Comparison of ENCODE assay signal across 1 cellular context in genomic region chr9:36401897-36402480, GRCh38.
A peak's percentile ranks its signal among the peaks of the same experiment; 100 is the strongest.
TF ChIP-seq lines count a peak whose summit lies in the region.

No MANE protein-coding gene starts in this region.

TF ChIP-seq in HepG2, 621 proteins besides CTCF, POLR2A, EP300 and RAD21 (continued from another document and continues in another):
- TF ChIP-seq HBP1 (CRISPR knock-in tag; IDR thresholded peaks at IDR 0.05; ENCODE audit: low read depth) (no peak), ZNF7 (CRISPR knock-in tag; IDR thresholded peaks at IDR 0.05) (no peak), ZFP37 (CRISPR knock-in tag; IDR thresholded peaks at IDR 0.05; ENCODE audit: borderline replicate concordance) (no peak), FOXA1 (IDR thresholded peaks at IDR 0.05) (no peak), FOXA1 (CRISPR knock-in tag; IDR thresholded peaks at IDR 0.05) (no peak), ZNF775 (CRISPR knock-in tag; IDR thresholded peaks at IDR 0.05; ENCODE audit: borderline replicate concordance) (no peak), MLXIP (CRISPR knock-in tag; IDR thresholded peaks at IDR 0.05; ENCODE audit: borderline replicate concordance) (no peak), ZNF253 (CRISPR knock-in tag; IDR thresholded peaks at IDR 0.05; ENCODE audit: borderline replicate concordance) (no peak), TEAD3 (CRISPR knock-in tag; optimal IDR thresholded peaks at IDR 0.05; ENCODE audit: borderline replicate concordance) (peak; percentile 57), FOXP4 (CRISPR knock-in tag; IDR thresholded peaks at IDR 0.05) (peak; percentile 82), ZBED4 (CRISPR knock-in tag; IDR thresholded peaks at IDR 0.05; ENCODE audit: borderline replicate concordance) (0 out of 2 replicates have a peak, but pooled peaks have one; percentile 41), ZNF33B (CRISPR knock-in tag; IDR thresholded peaks at IDR 0.05) (no peak), FOXK2 (IDR thresholded peaks at IDR 0.05) (no peak), ZNF570 (CRISPR knock-in tag; IDR thresholded peaks at IDR 0.05; ENCODE audit: borderline replicate concordance) (no peak), STAT5B (CRISPR knock-in tag; IDR thresholded peaks at IDR 0.05) (no peak), JDP2 (CRISPR knock-in tag; IDR thresholded peaks at IDR 0.05; ENCODE audit: borderline replicate concordance) (no peak), ZNF576 (CRISPR knock-in tag; IDR thresholded peaks at IDR 0.05) (no peak), SUZ12 (IDR thresholded peaks at IDR 0.05; ENCODE audit: low read depth, low read length) (no peak), NAIF1 (CRISPR knock-in tag; IDR thresholded peaks at IDR 0.05; ENCODE audit: borderline replicate concordance) (no peak), PRDM10 (CRISPR knock-in tag; IDR thresholded peaks at IDR 0.05; ENCODE audit: low read depth) (no peak), JUN (CRISPR knock-in tag; IDR thresholded peaks at IDR 0.05) (no peak), ZNF354B (CRISPR knock-in tag; IDR thresholded peaks at IDR 0.05) (no peak), ZSCAN21 (CRISPR knock-in tag; IDR thresholded peaks at IDR 0.05; ENCODE audit: borderline replicate concordance) (no peak), ARHGAP35 (CRISPR knock-in tag; IDR thresholded peaks at IDR 0.05; ENCODE audit: borderline replicate concordance) (no peak), ZNF703 (CRISPR knock-in tag; IDR thresholded peaks at IDR 0.05; ENCODE audit: borderline replicate concordance) (no peak), SOX5 (CRISPR knock-in tag; IDR thresholded peaks at IDR 0.05; ENCODE audit: borderline replicate concordance) (peak; percentile 65)
- TF ChIP-seq, protein P1, sequence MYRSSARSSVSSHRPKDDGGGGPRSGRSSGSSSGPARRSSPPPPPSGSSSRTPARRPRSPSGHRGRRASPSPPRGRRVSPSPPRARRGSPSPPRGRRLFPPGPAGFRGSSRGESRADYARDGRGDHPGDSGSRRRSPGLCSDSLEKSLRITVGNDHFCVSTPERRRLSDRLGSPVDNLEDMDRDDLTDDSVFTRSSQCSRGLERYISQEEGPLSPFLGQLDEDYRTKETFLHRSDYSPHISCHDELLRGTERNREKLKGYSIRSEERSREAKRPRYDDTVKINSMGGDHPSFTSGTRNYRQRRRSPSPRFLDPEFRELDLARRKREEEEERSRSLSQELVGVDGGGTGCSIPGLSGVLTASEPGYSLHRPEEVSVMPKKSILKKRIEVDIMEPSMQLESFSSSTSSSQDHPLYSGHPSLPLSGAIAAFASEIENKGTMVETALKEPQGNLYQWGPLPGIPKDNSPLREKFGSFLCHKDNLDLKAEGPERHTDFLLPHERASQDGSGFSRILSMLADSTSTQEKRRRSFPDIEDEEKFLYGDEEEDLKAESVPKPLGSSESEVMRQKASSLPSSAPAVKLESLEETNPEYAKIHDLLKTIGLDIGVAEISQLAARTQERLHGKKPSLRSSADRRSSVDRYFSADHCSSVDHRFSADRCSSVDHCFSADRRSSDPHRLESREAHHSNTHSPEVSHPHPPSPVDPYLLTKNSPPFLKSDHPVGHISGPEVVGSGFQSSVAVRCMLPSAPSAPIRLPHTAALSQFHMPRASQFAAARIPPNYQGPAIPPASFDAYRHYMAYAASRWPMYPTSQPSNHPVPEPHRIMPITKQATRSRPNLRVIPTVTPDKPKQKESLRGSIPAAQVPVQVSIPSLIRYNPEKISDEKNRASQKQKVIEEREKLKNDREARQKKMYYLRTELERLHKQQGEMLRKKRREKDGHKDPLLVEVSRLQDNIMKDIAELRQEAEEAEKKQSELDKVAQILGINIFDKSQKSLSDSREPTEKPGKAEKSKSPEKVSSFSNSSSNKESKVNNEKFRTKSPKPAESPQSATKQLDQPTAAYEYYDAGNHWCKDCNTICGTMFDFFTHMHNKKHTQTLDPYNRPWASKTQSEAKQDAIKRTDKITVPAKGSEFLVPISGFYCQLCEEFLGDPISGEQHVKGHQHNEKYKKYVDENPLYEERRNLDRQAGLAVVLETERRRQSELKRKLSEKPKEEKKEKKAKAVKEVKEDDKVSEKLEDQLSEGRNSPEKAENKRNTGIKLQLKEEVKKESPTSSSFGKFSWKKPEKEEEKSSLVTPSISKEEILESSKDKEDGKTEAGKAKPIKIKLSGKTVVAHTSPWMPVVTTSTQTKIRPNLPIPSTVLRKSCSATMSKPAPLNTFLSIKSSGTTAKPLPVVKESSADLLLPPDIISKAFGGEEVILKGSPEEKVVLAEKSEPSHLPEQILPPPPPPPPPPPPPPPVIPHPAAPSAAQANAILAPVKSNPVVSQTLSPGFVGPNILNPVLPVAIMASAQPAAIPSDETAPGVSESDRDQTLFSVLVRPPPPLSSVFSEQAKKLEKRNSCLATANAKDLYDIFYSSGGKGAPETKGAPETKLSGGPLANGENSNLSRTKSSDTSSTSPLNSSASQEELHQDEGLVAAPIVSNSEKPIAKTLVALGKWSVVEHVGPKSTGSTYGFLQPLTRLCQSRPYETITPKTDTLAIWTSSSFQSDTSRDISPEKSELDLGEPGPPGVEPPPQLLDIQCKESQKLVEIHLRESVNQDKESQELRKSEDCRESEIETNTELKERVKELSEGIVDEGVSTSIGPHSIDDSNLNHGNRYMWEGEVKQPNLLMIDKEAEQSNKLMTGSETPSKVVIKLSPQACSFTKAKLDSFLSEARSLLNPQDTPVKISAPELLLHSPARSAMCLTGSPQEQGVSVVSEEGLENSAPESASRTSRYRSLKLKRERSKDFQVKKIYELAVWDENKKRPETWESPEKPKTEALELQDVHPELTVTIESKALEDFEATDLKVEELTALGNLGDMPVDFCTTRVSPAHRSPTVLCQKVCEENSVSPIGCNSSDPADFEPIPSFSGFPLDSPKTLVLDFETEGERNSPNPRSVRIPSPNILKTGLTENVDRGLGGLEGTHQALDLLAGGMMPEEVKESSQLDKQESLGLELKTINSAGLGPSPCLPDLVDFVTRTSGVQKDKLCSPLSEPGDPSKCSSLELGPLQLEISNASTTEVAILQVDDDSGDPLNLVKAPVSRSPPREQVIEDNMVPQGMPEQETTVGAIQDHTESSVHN (CRISPR knock-in tag; IDR thresholded peaks at IDR 0.05): no peak
- TF ChIP-seq, protein P2, sequence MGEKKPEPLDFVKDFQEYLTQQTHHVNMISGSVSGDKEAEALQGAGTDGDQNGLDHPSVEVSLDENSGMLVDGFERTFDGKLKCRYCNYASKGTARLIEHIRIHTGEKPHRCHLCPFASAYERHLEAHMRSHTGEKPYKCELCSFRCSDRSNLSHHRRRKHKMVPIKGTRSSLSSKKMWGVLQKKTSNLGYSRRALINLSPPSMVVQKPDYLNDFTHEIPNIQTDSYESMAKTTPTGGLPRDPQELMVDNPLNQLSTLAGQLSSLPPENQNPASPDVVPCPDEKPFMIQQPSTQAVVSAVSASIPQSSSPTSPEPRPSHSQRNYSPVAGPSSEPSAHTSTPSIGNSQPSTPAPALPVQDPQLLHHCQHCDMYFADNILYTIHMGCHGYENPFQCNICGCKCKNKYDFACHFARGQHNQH (CRISPR knock-in tag; IDR thresholded peaks at IDR 0.05): no peak
